ENCODE assay signal across 1 cellular context in the genomic region with DNA sequence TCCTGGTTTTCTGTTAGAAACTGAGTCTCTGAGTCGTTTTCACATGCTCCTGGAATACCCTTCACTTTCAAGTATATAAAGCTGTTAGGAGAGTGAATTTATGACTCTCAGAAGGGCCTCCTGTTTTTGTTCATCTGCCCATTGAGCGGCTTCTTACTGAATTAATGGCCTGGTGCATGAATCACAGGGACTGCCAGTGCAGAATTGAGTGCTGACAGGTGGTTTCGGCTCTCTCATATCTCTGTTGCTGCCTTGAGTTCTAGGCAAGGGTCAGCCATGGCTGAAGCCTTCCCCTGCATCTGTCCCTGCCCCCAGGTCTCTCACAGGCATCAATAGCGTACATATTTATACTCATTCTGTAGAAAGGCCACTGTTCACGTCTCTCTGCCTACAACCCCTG.
TF ChIP-seq lines count a peak whose summit lies in the region.

No MANE protein-coding gene starts in this region.

TF ChIP-seq in K562, 482 proteins besides CTCF, POLR2A, EP300 and RAD21:
- no peak for TF ChIP-seq ZNF24 (IDR thresholded peaks at IDR 0.05)
- no peak for TF ChIP-seq PBX2 (CRISPR knock-in tag; IDR thresholded peaks at IDR 0.05; ENCODE audit: low read depth)
- peak; percentile 77 for TF ChIP-seq PBX2 (tag; conservative IDR thresholded peaks at IDR 0.05; ENCODE audit: low read depth)
- TF ChIP-seq, protein P1, sequence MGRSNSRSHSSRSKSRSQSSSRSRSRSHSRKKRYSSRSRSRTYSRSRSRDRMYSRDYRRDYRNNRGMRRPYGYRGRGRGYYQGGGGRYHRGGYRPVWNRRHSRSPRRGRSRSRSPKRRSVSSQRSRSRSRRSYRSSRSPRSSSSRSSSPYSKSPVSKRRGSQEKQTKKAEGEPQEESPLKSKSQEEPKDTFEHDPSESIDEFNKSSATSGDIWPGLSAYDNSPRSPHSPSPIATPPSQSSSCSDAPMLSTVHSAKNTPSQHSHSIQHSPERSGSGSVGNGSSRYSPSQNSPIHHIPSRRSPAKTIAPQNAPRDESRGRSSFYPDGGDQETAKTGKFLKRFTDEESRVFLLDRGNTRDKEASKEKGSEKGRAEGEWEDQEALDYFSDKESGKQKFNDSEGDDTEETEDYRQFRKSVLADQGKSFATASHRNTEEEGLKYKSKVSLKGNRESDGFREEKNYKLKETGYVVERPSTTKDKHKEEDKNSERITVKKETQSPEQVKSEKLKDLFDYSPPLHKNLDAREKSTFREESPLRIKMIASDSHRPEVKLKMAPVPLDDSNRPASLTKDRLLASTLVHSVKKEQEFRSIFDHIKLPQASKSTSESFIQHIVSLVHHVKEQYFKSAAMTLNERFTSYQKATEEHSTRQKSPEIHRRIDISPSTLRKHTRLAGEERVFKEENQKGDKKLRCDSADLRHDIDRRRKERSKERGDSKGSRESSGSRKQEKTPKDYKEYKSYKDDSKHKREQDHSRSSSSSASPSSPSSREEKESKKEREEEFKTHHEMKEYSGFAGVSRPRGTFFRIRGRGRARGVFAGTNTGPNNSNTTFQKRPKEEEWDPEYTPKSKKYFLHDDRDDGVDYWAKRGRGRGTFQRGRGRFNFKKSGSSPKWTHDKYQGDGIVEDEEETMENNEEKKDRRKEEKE (IDR thresholded peaks at IDR 0.05; ENCODE audit: borderline replicate concordance in 1 of 2, control insufficient read depth in 1 of 2, low read depth in 2 of 2, low read length in 1 of 2), result no peak
- TF ChIP-seq RBM17 (IDR thresholded peaks at IDR 0.05; ENCODE audit: borderline replicate concordance, low read depth, low read length), result no peak
- TF ChIP-seq CBX3 (IDR thresholded peaks at IDR 0.05; ENCODE audit: borderline replicate concordance in 1 of 2, low read length in 2 of 2), result no peak
- TF ChIP-seq, protein P2, sequence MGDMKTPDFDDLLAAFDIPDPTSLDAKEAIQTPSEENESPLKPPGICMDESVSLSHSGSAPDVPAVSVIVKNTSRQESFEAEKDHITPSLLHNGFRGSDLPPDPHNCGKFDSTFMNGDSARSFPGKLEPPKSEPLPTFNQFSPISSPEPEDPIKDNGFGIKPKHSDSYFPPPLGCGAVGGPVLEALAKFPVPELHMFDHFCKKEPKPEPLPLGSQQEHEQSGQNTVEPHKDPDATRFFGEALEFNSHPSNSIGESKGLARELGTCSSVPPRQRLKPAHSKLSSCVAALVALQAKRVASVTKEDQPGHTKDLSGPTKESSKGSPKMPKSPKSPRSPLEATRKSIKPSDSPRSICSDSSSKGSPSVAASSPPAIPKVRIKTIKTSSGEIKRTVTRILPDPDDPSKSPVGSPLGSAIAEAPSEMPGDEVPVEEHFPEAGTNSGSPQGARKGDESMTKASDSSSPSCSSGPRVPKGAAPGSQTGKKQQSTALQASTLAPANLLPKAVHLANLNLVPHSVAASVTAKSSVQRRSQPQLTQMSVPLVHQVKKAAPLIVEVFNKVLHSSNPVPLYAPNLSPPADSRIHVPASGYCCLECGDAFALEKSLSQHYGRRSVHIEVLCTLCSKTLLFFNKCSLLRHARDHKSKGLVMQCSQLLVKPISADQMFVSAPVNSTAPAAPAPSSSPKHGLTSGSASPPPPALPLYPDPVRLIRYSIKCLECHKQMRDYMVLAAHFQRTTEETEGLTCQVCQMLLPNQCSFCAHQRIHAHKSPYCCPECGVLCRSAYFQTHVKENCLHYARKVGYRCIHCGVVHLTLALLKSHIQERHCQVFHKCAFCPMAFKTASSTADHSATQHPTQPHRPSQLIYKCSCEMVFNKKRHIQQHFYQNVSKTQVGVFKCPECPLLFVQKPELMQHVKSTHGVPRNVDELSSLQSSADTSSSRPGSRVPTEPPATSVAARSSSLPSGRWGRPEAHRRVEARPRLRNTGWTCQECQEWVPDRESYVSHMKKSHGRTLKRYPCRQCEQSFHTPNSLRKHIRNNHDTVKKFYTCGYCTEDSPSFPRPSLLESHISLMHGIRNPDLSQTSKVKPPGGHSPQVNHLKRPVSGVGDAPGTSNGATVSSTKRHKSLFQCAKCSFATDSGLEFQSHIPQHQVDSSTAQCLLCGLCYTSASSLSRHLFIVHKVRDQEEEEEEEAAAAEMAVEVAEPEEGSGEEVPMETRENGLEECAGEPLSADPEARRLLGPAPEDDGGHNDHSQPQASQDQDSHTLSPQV (IDR thresholded peaks at IDR 0.05), result no peak
- no peak for TF ChIP-seq ZNF217 (CRISPR knock-in tag; IDR thresholded peaks at IDR 0.05)
- TF ChIP-seq ZNF280B (CRISPR knock-in tag; IDR thresholded peaks at IDR 0.05), result no peak
